Comparison of ENCODE assay signal across 1 cellular context in genomic region chr19:42267644-42268141, GRCh38.
TF ChIP-seq lines count a peak whose summit lies in the region.

No MANE protein-coding gene starts in this region.

TF ChIP-seq in K562, 482 proteins besides CTCF, POLR2A, EP300 and RAD21 (continues in another document):
- TF ChIP-seq ZNF121 (CRISPR knock-in tag; conservative IDR thresholded peaks at IDR 0.05) (0 out of 2 replicates have a peak, but pooled peaks have one; percentile 25), PHF8 (IDR thresholded peaks at IDR 0.05; ENCODE audit: borderline replicate concordance, low read length) (peak; percentile 66; the same call in 1 of the 2 replicates), CLOCK (CRISPR knock-in tag; IDR thresholded peaks at IDR 0.05; ENCODE audit: borderline replicate concordance) (no peak), ID3 (CRISPR knock-in tag; IDR thresholded peaks at IDR 0.05) (no peak), ID3 (tag; IDR thresholded peaks at IDR 0.05) (peak; percentile 38; the same call in 1 of the 2 replicates), POLR2B (IDR thresholded peaks at IDR 0.05; ENCODE audit: low read depth, partially characterized antibody) (peak; percentile 40), ZBTB40 (IDR thresholded peaks at IDR 0.05) (0 out of 2 replicates have a peak, but pooled peaks have one; percentile 29), ZBTB40 (CRISPR knock-in tag; IDR thresholded peaks at IDR 0.05) (no peak), ZBTB33 (CRISPR knock-in tag; IDR thresholded peaks at IDR 0.05) (0 out of 2 replicates have a peak, but pooled peaks have one; percentile 37), NR2C1 (IDR thresholded peaks at IDR 0.05) (no peak), NR2C1 (tag; IDR thresholded peaks at IDR 0.05) (peak; percentile 10; the same call in 1 of the 2 replicates), STAT6 (CRISPR knock-in tag; IDR thresholded peaks at IDR 0.05) (0 out of 2 replicates have a peak, but pooled peaks have one; percentile 5), NKRF (IDR thresholded peaks at IDR 0.05; ENCODE audit: borderline replicate concordance) (peak; percentile 62; the same call in 1 of the 2 replicates), RBM25 (IDR thresholded peaks at IDR 0.05; ENCODE audit: low read depth, low read length, severe bottlenecking) (no peak), GABPB2 (CRISPR knock-in tag; conservative IDR thresholded peaks at IDR 0.05) (0 out of 2 replicates have a peak, but pooled peaks have one; percentile 19), ARID4B (CRISPR knock-in tag; IDR thresholded peaks at IDR 0.05) (peak; percentile 67; the same call in 1 of the 2 replicates), DDX20 (tag; IDR thresholded peaks at IDR 0.05; ENCODE audit: low read depth) (no peak), HDAC8 (tag; IDR thresholded peaks at IDR 0.05) (0 out of 2 replicates have a peak, but pooled peaks have one; percentile 41), CREB3 (tag; conservative IDR thresholded peaks at IDR 0.05; ENCODE audit: low read depth) (0 out of 2 replicates have a peak, but pooled peaks have one; percentile 43), GATAD2A (IDR thresholded peaks at IDR 0.05) (0 out of 2 replicates have a peak, but pooled peaks have one; percentile 50), CEBPG (CRISPR knock-in tag; IDR thresholded peaks at IDR 0.05) (no peak; the same call in 1 of the 2 replicates), CEBPG (tag; conservative IDR thresholded peaks at IDR 0.05 in 1 of 2, IDR thresholded peaks at IDR 0.05 in 1 of 2) (0 out of 4 replicates have a peak, but pooled peaks of 1 of the 2 experiments have one; percentile 1), ARNT (IDR thresholded peaks at IDR 0.05) (no peak)
